ENCODE assay signal across 8 cellular contexts in genomic region chr9:105053209-105053652, GRCh38.
A peak's percentile ranks its signal among the peaks of the same experiment; 100 is the strongest.
DNase-seq lines count a peak whose midpoint lies in the region; ATAC-seq and TF ChIP-seq lines count a peak whose summit lies in the region.

No MANE protein-coding gene starts in this region.

- no peaks in the 10 kb centered on the region for H3K27me3 ChIP-seq in psoas muscle (ENCODE audit: insufficient read depth in 3 of 3, low read length in 2 of 3)

- H3K9me3 Mint-ChIP-seq in activated naive CD4-positive, alpha-beta T cell treated with anti-CD3 and anti-CD28 coated beads, Interleukin-2, amount 50 U/mL, for 24 hours, result peaks cover 5% of the 10 kb centered on the region
- H3K9me3 Mint-ChIP-seq in type B pancreatic cell, result peaks cover 15% of the 10 kb centered on the region

- whole genome bisulfite sequencing in psoas muscle, 3 donors, result 65 to 85% (median 73%) methylated on average over 4 of the region's 4 CpGs

- H3K27me3 Mint-ChIP-seq in activated naive CD4-positive, alpha-beta T cell treated with anti-CD3 and anti-CD28 coated beads, Interleukin-2, amount 50 U/mL, for 24 hours, result no peaks in the 10 kb centered on the region
- no peaks in the 10 kb centered on the region for H3K27me3 Mint-ChIP-seq in type B pancreatic cell

- intact Hi-C loops in psoas muscle (cut with DNase I), result loop anchor here in 1 of 2 donors (10.0 kb wide), 1 partner anchor 362 kb away; no protein-coding TSS in a partner anchor

- TF ChIP-seq CTCF in psoas muscle (IDR thresholded peaks at IDR 0.05) (no peak), type B pancreatic cell (conservative IDR thresholded peaks at IDR 0.05) (no peak)

- ATAC-seq in GM19023 (IDR thresholded peaks at IDR 0.05; ENCODE audit: unreplicated experiment), result peak; percentile 87
- peak; percentile 73 for ATAC-seq in HG03575 (IDR thresholded peaks at IDR 0.05; ENCODE audit: extremely low read depth, insufficient number of reproducible peaks, low FRiP score, unreplicated experiment)
- ATAC-seq in psoas muscle, result peak; percentile 30 to 78 (median 74)

- H3K27ac Mint-ChIP-seq in activated naive CD4-positive, alpha-beta T cell treated with anti-CD3 and anti-CD28 coated beads, Interleukin-2, amount 50 U/mL, for 24 hours, result peak overlapping the region; percentile 88
- H3K27ac Mint-ChIP-seq in type B pancreatic cell, result no peak overlapping the region

- no peaks in the 10 kb centered on the region for H3K36me3 ChIP-seq in psoas muscle (ENCODE audit: insufficient read depth in 1 of 2, low read depth in 1 of 2)

- H3K27ac ChIP-seq in psoas muscle, result no peak overlapping the region

- H3K9me3 ChIP-seq in psoas muscle, result no peaks in the 10 kb centered on the region

- H3K4me3 Mint-ChIP-seq in activated naive CD4-positive, alpha-beta T cell treated with anti-CD3 and anti-CD28 coated beads, Interleukin-2, amount 50 U/mL, for 24 hours, result peak overlapping the region; percentile 53
- no peak overlapping the region for H3K4me3 Mint-ChIP-seq in type B pancreatic cell

- H3K4me1 ChIP-seq in psoas muscle, result no peaks in the 10 kb centered on the region

- peaks cover 47% of the 10 kb centered on the region for H3K4me1 Mint-ChIP-seq in activated naive CD4-positive, alpha-beta T cell treated with anti-CD3 and anti-CD28 coated beads, Interleukin-2, amount 50 U/mL, for 24 hours
- peaks cover 14% of the 10 kb centered on the region for H3K4me1 Mint-ChIP-seq in type B pancreatic cell (ENCODE audit: unreplicated experiment)

- DNase-seq in psoas muscle, result peak; percentile 30 to 49
- DNase-seq in NCI-H2029 (lab: John Stamatoyannopoulos, UW), result no peak
- DNase-seq in Kasumi-1 (lab: John Stamatoyannopoulos, UW), result no peak
- DNase-seq in type B pancreatic cell (ENCODE audit: extremely low spot score, unreplicated experiment), result no peak
- no peak for DNase-seq in NCI-H69 (lab: John Stamatoyannopoulos, UW)

- H3K4me3 ChIP-seq in psoas muscle, result no peak overlapping the region

- H3K36me3 Mint-ChIP-seq in activated naive CD4-positive, alpha-beta T cell treated with anti-CD3 and anti-CD28 coated beads, Interleukin-2, amount 50 U/mL, for 24 hours, result peaks cover 1% of the 10 kb centered on the region
- H3K36me3 Mint-ChIP-seq in type B pancreatic cell, result no peaks in the 10 kb centered on the region

Comparison
In these comparisons a context has a peak if more than half of its experiments do, and no peak if none do; other contexts are left out.
1. DNase-seq: peak in psoas muscle (2 of 2); none in NCI-H2029 (single experiment), Kasumi-1 (0 of 2), type B pancreatic cell (single experiment) and NCI-H69 (single experiment).
2. Peak in every context shown above with its lines, with median percentiles within 50 percentile points of each other: ATAC-seq.